In the genomic region with DNA sequence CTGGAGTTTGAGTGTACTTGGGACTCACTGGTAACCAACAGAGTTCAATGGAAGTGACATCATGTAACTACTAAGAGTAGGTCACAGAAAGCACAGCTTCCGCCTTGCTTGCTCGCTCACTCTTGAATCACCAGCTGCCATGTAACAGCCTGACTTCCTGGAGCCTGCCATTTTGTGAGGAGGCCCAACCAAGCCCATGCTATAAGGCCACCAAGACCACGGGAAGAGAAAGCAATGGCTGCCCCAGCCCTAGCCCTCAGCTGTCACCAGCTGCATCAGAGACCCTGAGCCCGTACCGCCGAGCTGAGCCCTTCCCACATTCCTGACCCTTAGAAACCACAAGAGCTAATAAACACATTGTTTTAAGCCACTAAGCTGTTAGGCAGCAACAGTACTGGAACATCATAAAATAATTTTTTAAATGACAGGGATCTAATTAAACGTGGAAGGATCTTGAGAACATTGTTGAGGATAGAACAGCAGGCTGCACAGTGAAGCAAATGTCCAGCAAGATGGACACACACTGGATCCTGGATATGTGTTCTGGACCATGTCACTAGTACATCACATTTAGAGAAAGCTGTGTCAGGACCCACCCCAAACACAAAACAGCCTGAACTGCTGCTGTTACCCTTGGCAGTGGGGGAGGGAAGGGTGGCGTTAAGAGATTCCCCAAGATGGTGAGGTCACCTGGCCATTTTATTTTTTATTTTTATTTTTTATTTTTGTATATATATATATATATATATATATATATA, we compare ENCODE assay signal across 1 cellular context.
TF ChIP-seq lines count a peak whose summit lies in the region.

No MANE protein-coding gene starts in this region.

TF ChIP-seq in WTC11, 78 proteins besides CTCF, POLR2A, EP300 and RAD21 (continued from another document):
- TF ChIP-seq PREB (CRISPR knock-in tag; IDR thresholded peaks at IDR 0.05; ENCODE audit: borderline replicate concordance) (no peak), CBFB (CRISPR knock-in tag; IDR thresholded peaks at IDR 0.05; ENCODE audit: low read depth) (no peak), ZNF121 (CRISPR knock-in tag; IDR thresholded peaks at IDR 0.05) (no peak), FOXK1 (CRISPR knock-in tag; IDR thresholded peaks at IDR 0.05) (no peak), TCF7 (CRISPR knock-in tag; IDR thresholded peaks at IDR 0.05; ENCODE audit: low read depth) (no peak), ZNF281 (CRISPR knock-in tag; IDR thresholded peaks at IDR 0.05) (no peak), ZMAT4 (CRISPR knock-in tag; IDR thresholded peaks at IDR 0.05) (no peak)
- TF ChIP-seq, protein P1, sequence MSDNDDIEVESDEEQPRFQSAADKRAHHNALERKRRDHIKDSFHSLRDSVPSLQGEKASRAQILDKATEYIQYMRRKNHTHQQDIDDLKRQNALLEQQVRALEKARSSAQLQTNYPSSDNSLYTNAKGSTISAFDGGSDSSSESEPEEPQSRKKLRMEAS (CRISPR knock-in tag; IDR thresholded peaks at IDR 0.05), result no peak
- TF ChIP-seq, protein P2, sequence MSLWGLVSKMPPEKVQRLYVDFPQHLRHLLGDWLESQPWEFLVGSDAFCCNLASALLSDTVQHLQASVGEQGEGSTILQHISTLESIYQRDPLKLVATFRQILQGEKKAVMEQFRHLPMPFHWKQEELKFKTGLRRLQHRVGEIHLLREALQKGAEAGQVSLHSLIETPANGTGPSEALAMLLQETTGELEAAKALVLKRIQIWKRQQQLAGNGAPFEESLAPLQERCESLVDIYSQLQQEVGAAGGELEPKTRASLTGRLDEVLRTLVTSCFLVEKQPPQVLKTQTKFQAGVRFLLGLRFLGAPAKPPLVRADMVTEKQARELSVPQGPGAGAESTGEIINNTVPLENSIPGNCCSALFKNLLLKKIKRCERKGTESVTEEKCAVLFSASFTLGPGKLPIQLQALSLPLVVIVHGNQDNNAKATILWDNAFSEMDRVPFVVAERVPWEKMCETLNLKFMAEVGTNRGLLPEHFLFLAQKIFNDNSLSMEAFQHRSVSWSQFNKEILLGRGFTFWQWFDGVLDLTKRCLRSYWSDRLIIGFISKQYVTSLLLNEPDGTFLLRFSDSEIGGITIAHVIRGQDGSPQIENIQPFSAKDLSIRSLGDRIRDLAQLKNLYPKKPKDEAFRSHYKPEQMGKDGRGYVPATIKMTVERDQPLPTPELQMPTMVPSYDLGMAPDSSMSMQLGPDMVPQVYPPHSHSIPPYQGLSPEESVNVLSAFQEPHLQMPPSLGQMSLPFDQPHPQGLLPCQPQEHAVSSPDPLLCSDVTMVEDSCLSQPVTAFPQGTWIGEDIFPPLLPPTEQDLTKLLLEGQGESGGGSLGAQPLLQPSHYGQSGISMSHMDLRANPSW (CRISPR knock-in tag; conservative IDR thresholded peaks at IDR 0.05; ENCODE audit: low read depth), result no peak
